Comparison of ENCODE assay signal across 20 cellular contexts in the genomic region with DNA sequence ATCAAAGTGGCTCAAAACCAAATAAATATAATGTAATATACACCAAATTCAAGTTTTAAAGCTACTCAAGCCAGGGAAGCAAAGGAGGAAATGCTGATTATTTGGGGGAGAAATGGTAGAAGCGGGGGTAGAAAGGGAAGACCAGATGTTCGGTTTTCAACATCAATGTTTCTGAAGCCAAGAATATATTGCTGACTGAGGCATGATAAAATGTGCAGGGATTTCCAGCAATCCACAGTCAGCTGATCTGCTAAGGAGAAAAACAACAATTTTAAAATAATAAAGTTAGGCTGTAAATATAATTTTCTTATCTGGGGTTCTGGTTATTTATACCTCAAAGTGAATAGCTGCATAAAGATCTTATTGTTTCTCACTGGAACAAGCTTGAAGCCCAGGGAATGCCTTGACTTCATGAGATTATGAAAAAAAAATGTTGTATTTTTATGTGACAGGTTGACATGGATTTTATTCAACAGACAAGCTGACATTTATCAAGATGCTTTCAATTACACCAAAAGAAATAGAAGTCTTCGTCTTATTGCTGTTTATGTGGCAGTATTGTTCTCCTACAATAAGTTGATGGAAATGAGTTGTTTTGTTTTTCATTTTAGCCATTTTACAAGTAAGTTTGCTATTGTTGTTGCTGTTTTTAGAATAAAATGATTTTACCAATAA.
"Had no signal": no experiment of that assay in that cellular context is flagged by ENCODE, and none has a peak within 500 bp of the region (broad histone marks: within the 10 kb centered on the region; RNA-seq: fewer than 3 reads in every experiment).

No MANE protein-coding gene starts in this region.

- H3K79me2 ChIP-seq: hepatocyte had no signal

- H2AFZ ChIP-seq: hepatocyte had no signal

- ATAC-seq: activated CD8-positive, alpha-beta memory T cell treated with anti-CD3 and anti-CD28 coated beads, Interleukin-2, amount 10 ng/mL, durations not matched to agents 7 days and 5 days; activated naive CD8-positive, alpha-beta T cell treated with anti-CD3 and anti-CD28 coated beads, Interleukin-2, amount 50 U/mL, for 24 hours; esophagus mucosa; gastroesophageal sphincter; psoas muscle; right lobe of liver; stimulated activated naive CD8-positive, alpha-beta T cell treated with anti-CD3 and anti-CD28 coated beads, Interleukin-15, amount 100 ng/mL, for 72 hours had no signal

- H3K36me3 ChIP-seq: ascending aorta, breast epithelium, gastroesophageal sphincter, right lobe of liver, spleen, thoracic aorta had no signal

- H3K4me2 ChIP-seq: hepatocyte had no signal

- DNase-seq: activated CD4-positive, alpha-beta T cell treated with anti-CD3 and anti-CD28 coated beads for 1 hour; activated CD4-positive, alpha-beta T cell treated with anti-CD3 and anti-CD28 coated beads, Interleukin-2, amount 50 U/mL, for 4 hours; activated CD8-positive, alpha-beta memory T cell treated with anti-CD3 and anti-CD28 coated beads, Interleukin-2, amount 10 ng/mL, durations not matched to agents 7 days and 5 days; activated naive CD4-positive, alpha-beta T cell treated with anti-CD3 and anti-CD28 coated beads for 36 hours; activated naive CD8-positive, alpha-beta T cell treated with anti-CD3 and anti-CD28 coated beads, Interleukin-2, amount 50 U/mL, for 24 hours; activated T-cell treated with anti-CD3 and anti-CD28 coated beads, Interleukin-2, amount 50 U/mL, for 1 hour; dorsolateral prefrontal cortex; kidney; nephron progenitor cell; psoas muscle; right lobe of liver; spleen; stimulated activated naive CD8-positive, alpha-beta T cell treated with anti-CD3 and anti-CD28 coated beads, Interleukin-15, amount 100 ng/mL, for 72 hours had no signal

- H3K4me3 ChIP-seq: ascending aorta, breast epithelium, dorsolateral prefrontal cortex, gastroesophageal sphincter, hepatocyte, psoas muscle, right lobe of liver, spleen, thoracic aorta had no signal

- H3K27me3 ChIP-seq: ascending aorta, breast epithelium, dorsolateral prefrontal cortex, gastroesophageal sphincter, right lobe of liver, spleen had no signal

- H3K27ac ChIP-seq: ascending aorta, gastroesophageal sphincter, hepatocyte, psoas muscle, right lobe of liver, spleen, thoracic aorta, VCaP had no signal

- H3K9me3 ChIP-seq: ascending aorta, breast epithelium, gastroesophageal sphincter, psoas muscle, right lobe of liver, spleen, thoracic aorta had no signal
